8 cellular contexts compared by ENCODE assay signal in the genomic region with DNA sequence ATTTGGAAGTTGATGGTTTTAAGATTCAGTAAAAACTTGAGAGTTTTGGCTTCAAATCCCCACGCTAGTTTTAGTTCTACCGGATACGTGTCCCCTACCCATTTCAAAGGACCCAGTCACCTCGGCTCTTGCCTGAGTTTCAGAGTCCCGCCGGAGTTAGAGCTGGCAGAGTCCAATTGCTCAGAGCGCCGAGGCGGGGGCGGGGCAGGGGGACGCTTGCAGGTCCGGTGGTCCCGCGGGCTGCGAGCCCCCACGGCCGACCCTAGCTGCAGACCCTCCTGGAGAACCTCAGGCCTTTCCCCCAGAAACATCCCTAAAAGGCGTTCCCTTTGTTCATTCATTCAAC. TPM values are rescaled to one million over a fixed set of nuclear protein-coding genes. Genes with fewer than 3 reads are reported as not detected.
DNase-seq lines count a peak whose midpoint lies in the region; ATAC-seq and TF ChIP-seq lines count a peak whose summit lies in the region.

No MANE protein-coding gene starts in this region.

- DNase-seq in GF-D8 (lab: John Stamatoyannopoulos, UW) (peak; percentile 32), HEK293T (ENCODE audit: extremely low spot score) (peak; percentile 59), NCI-H1694 (lab: John Stamatoyannopoulos, UW) (peak; percentile 61), esophagus muscularis mucosa (ENCODE audit: extremely low spot score) (no peak), nephron progenitor cell (peak; percentile 76)
- DNase-seq in activated CD8-positive, alpha-beta memory T cell treated with anti-CD3 and anti-CD28 coated beads, Interleukin-2, amount 50 U/mL, for 4 hours = peak; percentile 34

- peaks cover 22% of the 10 kb centered on the region for H3K36me3 Mint-ChIP-seq in nephron progenitor cell (ENCODE audit: low read depth)

- H3K9me3 ChIP-seq in esophagus muscularis mucosa = no peaks in the 10 kb centered on the region

- no peaks in the 10 kb centered on the region for H3K27me3 ChIP-seq in esophagus muscularis mucosa

- ATAC-seq in HG03108 (IDR thresholded peaks at IDR 0.05; ENCODE audit: unreplicated experiment) = no peak

- POLR2A ChIA-PET in HEK293T (lab: Yijun Ruan, JAX) = interaction anchor here (0.7 to 3.7 kb wide), 10 partner anchors 9 to 180 kb away, joined by 3 to 27 read pairs (median 6); a partner anchor contains a TSS

- TF ChIP-seq EP300 in esophagus muscularis mucosa (IDR thresholded peaks at IDR 0.05) = no peak

- peak overlapping the region; percentile 96 for H3K4me3 Mint-ChIP-seq in nephron progenitor cell

- H3K27me3 Mint-ChIP-seq in nephron progenitor cell (ENCODE audit: low read depth, poor library complexity) = no peaks in the 10 kb centered on the region

- H3K4me1 Mint-ChIP-seq in nephron progenitor cell = peaks cover 42% of the 10 kb centered on the region

- H3K27ac ChIP-seq in esophagus muscularis mucosa (replicated peaks in 1 of 4) = peak overlapping the region; percentile 92 to 98 (median 94)
- peak overlapping the region; percentile 99 for H3K27ac ChIP-seq in temporal lobe (ENCODE audit: low read depth, low read length)

- H3K9me3 Mint-ChIP-seq in nephron progenitor cell = no peaks in the 10 kb centered on the region

- intact Hi-C loops in esophagus muscularis mucosa (cut with DNase I) = no loop called here

- TF ChIP-seq CTCF in esophagus muscularis mucosa (IDR thresholded peaks at IDR 0.05) (no peak), nephron progenitor cell (IDR thresholded peaks at IDR 0.05) (no peak)

- peak overlapping the region; percentile 99 for H3K27ac Mint-ChIP-seq in nephron progenitor cell

- peak overlapping the region; percentile 68 to 76 (median 71) for H3K4me3 ChIP-seq in esophagus muscularis mucosa

- TF ChIP-seq POLR2A in esophagus muscularis mucosa (IDR thresholded peaks at IDR 0.05; ENCODE audit: low read depth) = no peak

- WGBS in esophagus muscularis mucosa = 0% methylated on average over 12 of the region's 18 CpGs

- CTCF ChIA-PET in HEK293T (lab: Yijun Ruan, JAX) = no interaction called here

- peaks cover 0 to 14% (median 4%) of the 10 kb centered on the region in 4 donors for H3K36me3 ChIP-seq in esophagus muscularis mucosa

- H3K4me1 ChIP-seq in esophagus muscularis mucosa = peaks cover 19 to 57% (median 50%) of the 10 kb centered on the region in 4 donors

TF ChIP-seq in HEK293T, 16 proteins besides CTCF, POLR2A, EP300 and RAD21:
- TF ChIP-seq HDGF (IDR thresholded peaks at IDR 0.05; ENCODE audit: borderline replicate concordance) (no peak), L3MBTL2 (conservative IDR thresholded peaks at IDR 0.05) (no peak), SP1 (IDR thresholded peaks at IDR 0.05) (no peak), LEF1 (IDR thresholded peaks at IDR 0.05; ENCODE audit: borderline replicate concordance) (no peak)
- TF ChIP-seq, protein P1, sequence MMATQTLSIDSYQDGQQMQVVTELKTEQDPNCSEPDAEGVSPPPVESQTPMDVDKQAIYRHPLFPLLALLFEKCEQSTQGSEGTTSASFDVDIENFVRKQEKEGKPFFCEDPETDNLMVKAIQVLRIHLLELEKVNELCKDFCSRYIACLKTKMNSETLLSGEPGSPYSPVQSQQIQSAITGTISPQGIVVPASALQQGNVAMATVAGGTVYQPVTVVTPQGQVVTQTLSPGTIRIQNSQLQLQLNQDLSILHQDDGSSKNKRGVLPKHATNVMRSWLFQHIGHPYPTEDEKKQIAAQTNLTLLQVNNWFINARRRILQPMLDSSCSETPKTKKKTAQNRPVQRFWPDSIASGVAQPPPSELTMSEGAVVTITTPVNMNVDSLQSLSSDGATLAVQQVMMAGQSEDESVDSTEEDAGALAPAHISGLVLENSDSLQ (IDR thresholded peaks at IDR 0.05) = no peak
TF ChIP-seq in HEK293T: peak in this region for 0.

RNA-seq across cellular contexts. Expression of a gene that starts 0.8 kb away (rescaled TPM):
- total RNA-seq in esophagus muscularis mucosa = 10 to 100 TPM; 38.9 to 56.5 (median 44.9) TPM
- 60.7 TPM for total RNA-seq in temporal lobe

RNA-seq across cellular contexts. Expression of a gene that starts 56.3 kb away (rescaled TPM):
- total RNA-seq in esophagus muscularis mucosa (10 to 100 TPM; 23.7 to 41.1 (median 30.4) TPM), temporal lobe (4.4 TPM)
